16 cellular contexts compared by ENCODE assay signal in genomic region chr15:42163947-42164550, GRCh38. TPM values are rescaled to one million over a fixed set of nuclear protein-coding genes. Genes with fewer than 3 reads are reported as not detected.
"Had no signal": no experiment of that assay in that cellular context is flagged by ENCODE, and none has a peak within 500 bp of the region (broad histone marks: within the 10 kb centered on the region; RNA-seq: fewer than 3 reads in every experiment).

No MANE protein-coding gene starts in this region.

- H3K4me3 ChIP-seq: coronary artery, right lobe of liver had no signal

- H3K9me3 ChIP-seq: right lobe of liver had no signal

- H3K27me3 ChIP-seq: right lobe of liver had no signal

- H3K27ac ChIP-seq: coronary artery, epithelial cell of prostate, right lobe of liver, WERI-Rb-1 had no signal

- DNase-seq: activated CD4-positive, alpha-beta T cell treated with anti-CD3 and anti-CD28 coated beads for 36 hours; activated CD8-positive, alpha-beta memory T cell treated with anti-CD3 and anti-CD28 coated beads for 24 hours; activated effector memory CD4-positive, alpha-beta T cell treated with Interleukin-2 at 50 U/mL for 16 hours; activated naive CD8-positive, alpha-beta T cell treated with anti-CD3 and anti-CD28 coated beads, Interleukin-2, amount 10 ng/mL, durations not matched to agents 7 days and 5 days; effector CD4-positive, alpha-beta T cell; hippocampal formation; left colon; occipital lobe; stimulated activated CD4-positive, alpha-beta T cell treated with anti-CD3 and anti-CD28 coated beads, Interleukin-2, amount 100 ng/mL, for 24 hours; stimulated activated naive CD4-positive, alpha-beta T cell treated with Interleukin-2 at 50 U/mL for 16 hours; T-helper 9 cell; WERI-Rb-1 had no signal

- ATAC-seq: activated CD4-positive, alpha-beta T cell treated with anti-CD3 and anti-CD28 coated beads for 36 hours; left colon; right lobe of liver had no signal

- H3K4me1 ChIP-seq: right lobe of liver had no signal

RNA-seq across cellular contexts. Expression of gene PLA2G4F, which starts 7.6 kb away (rescaled TPM):
- total RNA-seq: activated CD4-positive, alpha-beta T cell treated with anti-CD3 and anti-CD28 coated beads for 36 hours; activated naive CD8-positive, alpha-beta T cell treated with anti-CD3 and anti-CD28 coated beads, Interleukin-2, amount 10 ng/mL, durations not matched to agents 7 days and 5 days; glomerular endothelial cell; occipital lobe; right lobe of liver had no signal
